Comparison of ENCODE assay signal across 25 cellular contexts in the genomic region with DNA sequence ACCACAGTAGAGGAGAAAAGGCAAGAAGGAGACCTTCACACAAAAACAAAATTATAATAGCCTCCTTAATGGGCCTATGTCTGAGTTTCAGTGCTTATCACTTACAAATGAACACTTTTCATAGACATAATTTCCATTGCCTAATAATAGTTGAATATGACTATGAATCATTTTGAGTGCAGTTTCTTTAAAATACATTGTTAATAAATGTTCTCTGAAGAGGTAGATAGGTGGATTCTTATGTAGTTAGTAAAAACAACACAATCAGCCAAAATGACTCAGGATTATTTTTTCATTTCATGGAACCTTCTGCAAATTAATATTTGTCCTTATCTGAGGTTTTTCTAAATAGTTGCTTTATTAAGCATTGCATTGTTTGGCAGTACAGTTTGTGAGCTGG.
"Had no signal": no experiment of that assay in that cellular context is flagged by ENCODE, and none has a peak within 500 bp of the region (broad histone marks: within the 10 kb centered on the region; RNA-seq: fewer than 3 reads in every experiment).

No MANE protein-coding gene starts in this region.

- ATAC-seq: activated CD8-positive, alpha-beta memory T cell treated with anti-CD3 and anti-CD28 coated beads, Interleukin-2, amount 10 ng/mL, durations not matched to agents 7 days and 5 days; left lung; pancreas; stimulated activated naive CD8-positive, alpha-beta T cell treated with anti-CD3 and anti-CD28 coated beads, Interleukin-15, amount 100 ng/mL, for 72 hours; upper lobe of right lung had no signal

- FAIRE-seq: keratinocyte, pancreas had no signal

- DNase-seq: activated CD4-positive, alpha-beta T cell treated with anti-CD3 and anti-CD28 coated beads for 1 hour; activated CD4-positive, alpha-beta T cell treated with anti-CD3 and anti-CD28 coated beads, Interleukin-2, amount 50 U/mL, for 48 hours; activated CD8-positive, alpha-beta memory T cell treated with anti-CD3 and anti-CD28 coated beads, Interleukin-2, amount 10 ng/mL, durations not matched to agents 7 days and 5 days; activated gamma-delta T cell treated with Interleukin-2 at 50 U/mL for 16 hours; activated naive CD8-positive, alpha-beta T cell treated with anti-CD3 and anti-CD28 coated beads for 36 hours; activated T-cell treated with anti-CD3 and anti-CD28 coated beads, Interleukin-2, amount 50 U/mL, for 48 hours; aorta; caudate nucleus; effector CD8-positive, alpha-beta T cell; foreskin fibroblast; head of caudate nucleus; left lung; mesenchymal stem cell; pancreas; retina; stimulated activated CD4-positive, alpha-beta T cell treated with anti-CD3 and anti-CD28 coated beads, Interleukin-4, amount 100 ng/mL, for 4 hours; stimulated activated naive CD8-positive, alpha-beta T cell treated with anti-CD3 and anti-CD28 coated beads, Interleukin-15, amount 100 ng/mL, for 72 hours; SW 1271; testis; upper lobe of right lung had no signal

- H3K4me3 ChIP-seq: coronary artery, left lung, pancreas, skin epidermis, testis, upper lobe of right lung had no signal

- H3K4me1 Mint-ChIP-seq: activated CD8-positive, alpha-beta memory T cell treated with anti-CD3 and anti-CD28 coated beads, Interleukin-2, amount 10 ng/mL, durations not matched to agents 7 days and 5 days; activated naive CD8-positive, alpha-beta T cell treated with anti-CD3 and anti-CD28 coated beads for 36 hours; stimulated activated naive CD8-positive, alpha-beta T cell treated with anti-CD3 and anti-CD28 coated beads, Interleukin-15, amount 100 ng/mL, for 72 hours had no signal

- H3K4me1 ChIP-seq: left lung had no signal

- H3K9me3 ChIP-seq: left lung, pancreas, testis, upper lobe of right lung had no signal

- H3K9me3 Mint-ChIP-seq: activated naive CD8-positive, alpha-beta T cell treated with anti-CD3 and anti-CD28 coated beads for 36 hours; neural crest cell; stimulated activated naive CD8-positive, alpha-beta T cell treated with anti-CD3 and anti-CD28 coated beads, Interleukin-15, amount 100 ng/mL, for 72 hours; T-helper 2 cell treated with Interferon-gamma antibody and Interleukin-4, amounts not matched to agents 5 μg/mL and 100 μg/mL, for 36 hours had no signal

- H3K27ac Mint-ChIP-seq: activated CD8-positive, alpha-beta memory T cell treated with anti-CD3 and anti-CD28 coated beads, Interleukin-2, amount 10 ng/mL, durations not matched to agents 7 days and 5 days; activated naive CD8-positive, alpha-beta T cell treated with anti-CD3 and anti-CD28 coated beads for 36 hours; T-helper 2 cell treated with Interferon-gamma antibody and Interleukin-4, amounts not matched to agents 5 μg/mL and 100 μg/mL, for 36 hours had no signal

- H3K4me3 Mint-ChIP-seq: activated CD8-positive, alpha-beta memory T cell treated with anti-CD3 and anti-CD28 coated beads, Interleukin-2, amount 10 ng/mL, durations not matched to agents 7 days and 5 days; activated naive CD8-positive, alpha-beta T cell treated with anti-CD3 and anti-CD28 coated beads for 36 hours; neural crest cell; stimulated activated naive CD8-positive, alpha-beta T cell treated with anti-CD3 and anti-CD28 coated beads, Interleukin-15, amount 100 ng/mL, for 72 hours; T-helper 2 cell treated with Interferon-gamma antibody and Interleukin-4, amounts not matched to agents 5 μg/mL and 100 μg/mL, for 36 hours had no signal

- H3K27me3 Mint-ChIP-seq: activated CD8-positive, alpha-beta memory T cell treated with anti-CD3 and anti-CD28 coated beads, Interleukin-2, amount 10 ng/mL, durations not matched to agents 7 days and 5 days; stimulated activated naive CD8-positive, alpha-beta T cell treated with anti-CD3 and anti-CD28 coated beads, Interleukin-15, amount 100 ng/mL, for 72 hours had no signal

- H3K36me3 Mint-ChIP-seq: activated naive CD8-positive, alpha-beta T cell treated with anti-CD3 and anti-CD28 coated beads for 36 hours had no signal

- H3K27me3 ChIP-seq: left lung, pancreas, testis, upper lobe of right lung had no signal

- H3K27ac ChIP-seq: coronary artery, pancreas, skin epidermis, upper lobe of right lung had no signal
